ENCODE assay signal across 11 cellular contexts in genomic region chr18:64713284-64713683, GRCh38.
DNase-seq lines count a peak whose midpoint lies in the region; ATAC-seq, FAIRE-seq and TF ChIP-seq lines count a peak whose summit lies in the region.
"Had no signal": no experiment of that assay in that cellular context is flagged by ENCODE, and none has a peak within 500 bp of the region (broad histone marks: within the 10 kb centered on the region; RNA-seq: fewer than 3 reads in every experiment).

No MANE protein-coding gene starts in this region.

- peaks cover 4% of the 10 kb centered on the region for H3K4me1 ChIP-seq in MM.1S (ENCODE audit: low read length)

- no peak for FAIRE-seq in frontal cortex (lab: Jason Lieb, UNC)

- DNase-seq in MM.1S (peak; percentile 62), renal cortical epithelial cell (ENCODE audit: low read depth) (peak; percentile 33), frontal cortex (ENCODE audit: low spot score in 2 of 2) (no peak)
- no peak for DNase-seq in activated effector memory CD4-positive, alpha-beta T cell treated with Interleukin-2 at 50 U/mL for 16 hours
- DNase-seq in stimulated activated CD4-positive, alpha-beta T cell treated with anti-CD3 and anti-CD28 coated beads, Interleukin-1b, Interleukin-23, amount 100 ng/mL, for 48 hours, result no peak
- DNase-seq: activated gamma-delta T cell treated with Interleukin-2 at 50 U/mL for 16 hours, NCI-H2171 treated with DMSO at 0.1 percent for 48 hours, ovary, T1000 had no signal

- peak overlapping the region; percentile 51; the same call in 1 of the 2 replicates for H3K27ac ChIP-seq in MM.1S (ENCODE audit: low read length)
- H3K27ac ChIP-seq: ovary had no signal

- TF ChIP-seq CTCF in MM.1S (IDR thresholded peaks at IDR 0.05; ENCODE audit: low read length), result no peak

- H3K27me3 ChIP-seq in MM.1S (replicated peaks; ENCODE audit: insufficient read depth, low read length), result no peaks in the 10 kb centered on the region
- H3K27me3 ChIP-seq: ovary had no signal

- no peaks in the 10 kb centered on the region for H3K9me3 ChIP-seq in MM.1S (replicated peaks; ENCODE audit: insufficient read depth, low read length)
- H3K9me3 ChIP-seq: ovary had no signal

- peak; percentile 98 for ATAC-seq in GM19043 (IDR thresholded peaks at IDR 0.05; ENCODE audit: low read depth, unreplicated experiment)
- peak; percentile 98 for ATAC-seq in HG02678 (IDR thresholded peaks at IDR 0.05; ENCODE audit: unreplicated experiment)

- no peak overlapping the region for H3K9ac ChIP-seq in MM.1S (ENCODE audit: low read length)

- no peaks in the 10 kb centered on the region for H3K79me2 ChIP-seq in MM.1S (ENCODE audit: low read length)

- no peaks in the 10 kb centered on the region for H4K20me1 ChIP-seq in MM.1S (ENCODE audit: insufficient read depth, low read length)

- no peaks in the 10 kb centered on the region for H3F3A ChIP-seq in MM.1S (ENCODE audit: insufficient read depth, low read length)

- H2AFZ ChIP-seq in MM.1S (ENCODE audit: low read length), result 0 out of 2 replicates have a peak overlapping the region, but pooled peaks have one; percentile 21

- H3K4me2 ChIP-seq in MM.1S (ENCODE audit: low read depth, low read length), result no peak overlapping the region

- H3K9me2 ChIP-seq in MM.1S (replicated peaks; ENCODE audit: insufficient read depth, low read length), result no peaks in the 10 kb centered on the region

- H3K36me3 ChIP-seq in MM.1S (replicated peaks; ENCODE audit: insufficient read depth, low read length), result no peaks in the 10 kb centered on the region
- H3K36me3 ChIP-seq: ovary had no signal

- no peak overlapping the region for H3K4me3 ChIP-seq in MM.1S (ENCODE audit: low read length)
- H3K4me3 ChIP-seq: ovary had no signal

Comparison
In these comparisons a context has a peak if more than half of its experiments do, and no peak if none do; other contexts are left out.
1. DNase-seq: peak in MM.1S (single experiment) and renal cortical epithelial cell (single experiment); none in activated effector memory CD4-positive, alpha-beta T cell treated with Interleukin-2 at 50 U/mL for 16 hours (single experiment), frontal cortex (0 of 2) and stimulated activated CD4-positive, alpha-beta T cell treated with anti-CD3 and anti-CD28 coated beads, Interleukin-1b, Interleukin-23, amount 100 ng/mL, for 48 hours (single experiment).